8 cellular contexts compared by ENCODE assay signal in the genomic region with DNA sequence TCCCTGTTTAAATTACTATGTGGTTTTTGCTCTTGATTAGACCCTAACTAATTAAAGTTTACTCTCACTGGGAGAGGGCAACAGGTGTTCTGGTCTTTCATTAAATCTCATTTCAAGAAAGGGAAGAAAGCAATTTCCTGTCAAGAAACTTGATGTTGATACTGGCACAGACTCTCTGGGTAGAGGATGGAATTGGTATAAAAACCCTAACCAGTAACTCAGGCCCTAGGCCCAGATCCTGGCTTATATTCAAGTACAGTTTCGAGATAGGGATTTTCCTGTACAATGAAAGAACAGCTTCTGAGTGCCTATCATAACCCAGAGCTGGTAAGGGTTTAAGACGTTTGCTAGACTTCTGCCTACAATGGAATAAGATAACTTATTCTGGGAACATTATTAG.
DNase-seq lines count a peak whose midpoint lies in the region; ATAC-seq lines count a peak whose summit lies in the region.

No MANE protein-coding gene starts in this region.

- intact Hi-C loops in Right ventricle myocardium inferior (cut with DNase I), result no loop called here

- ATAC-seq in GM18517 (IDR thresholded peaks at IDR 0.05; ENCODE audit: unreplicated experiment) (peak; percentile 36), GM21717 (IDR thresholded peaks at IDR 0.05; ENCODE audit: unreplicated experiment) (peak; percentile 55), HG03558 (IDR thresholded peaks at IDR 0.05; ENCODE audit: extremely low read depth, unreplicated experiment) (peak; percentile 18), Right ventricle myocardium inferior (no peak)

- in situ Hi-C loops in ACHN (cut with HindIII; ENCODE audit: low pct_ligation_motif_present, low pct_unique_long_range_greater_than_20kb, low sequenced_read_pairs), result no loop called here

- DNase-seq in fibroblast of peridontal ligament (ENCODE audit: extremely low read depth), result peak; percentile 45
- DNase-seq in SKM-1 (lab: John Stamatoyannopoulos, UW; ENCODE audit: unreplicated experiment), result no peak
- no peak for DNase-seq in NCI-H1105 (lab: John Stamatoyannopoulos, UW)
- no peak for DNase-seq in Right ventricle myocardium inferior (ENCODE audit: missing footprints)
- no peak for DNase-seq in ACHN
